Comparison of ENCODE assay signal across 9 cellular contexts in genomic region chr2:188512456-188512855, GRCh38.
DNase-seq lines count a peak whose midpoint lies in the region; ATAC-seq, FAIRE-seq and TF ChIP-seq lines count a peak whose summit lies in the region.
"Had no signal": no experiment of that assay in that cellular context is flagged by ENCODE, and none has a peak within 500 bp of the region (broad histone marks: within the 10 kb centered on the region; RNA-seq: fewer than 3 reads in every experiment).

No MANE protein-coding gene starts in this region.

- 8% methylated on average over 2 of the region's 2 CpGs for WGBS in liver

- H3K27ac ChIP-seq in astrocyte (ENCODE audit: low read depth, low read length) (no peak overlapping the region), liver (ENCODE audit: low read depth in 1 of 2, low read length in 2 of 2) (no peak overlapping the region)

- no peaks in the 10 kb centered on the region for H3K79me2 ChIP-seq in astrocyte (ENCODE audit: insufficient read depth, low read length)

- no peaks in the 10 kb centered on the region for H3K27me3 Mint-ChIP-seq in astrocyte (ENCODE audit: low read depth, unreplicated experiment)

- no peaks in the 10 kb centered on the region for H3K9me3 Mint-ChIP-seq in astrocyte (ENCODE audit: unreplicated experiment)

- TF ChIP-seq CTCF in astrocyte (IDR thresholded peaks at IDR 0.05; ENCODE audit: insufficient read depth, low read depth, low read length), result peak; percentile 57
- peak; percentile 31 for TF ChIP-seq CTCF in liver (IDR thresholded peaks at IDR 0.05; ENCODE audit: low read depth, low read length, missing input control)

- H3K36me3 ChIP-seq in astrocyte (ENCODE audit: insufficient read depth, low read length) (no peaks in the 10 kb centered on the region), liver (ENCODE audit: control insufficient read depth in 4 of 4, insufficient read depth in 3 of 4, low read depth in 1 of 4, low read length in 3 of 4) (no peaks in the 10 kb centered on the region)

- no peaks in the 10 kb centered on the region for H3K9me3 ChIP-seq in astrocyte (ENCODE audit: insufficient read depth, low read depth, low read length)
- no peaks in the 10 kb centered on the region for H3K9me3 ChIP-seq in liver (ENCODE audit: control insufficient read depth in 4 of 4, low read length in 3 of 4)

- H4K20me1 ChIP-seq in astrocyte (ENCODE audit: insufficient read depth, low read length), result no peaks in the 10 kb centered on the region

- peak; percentile 65 for FAIRE-seq in astrocyte (lab: Jason Lieb, UNC)

- H3K4me2 ChIP-seq in astrocyte (ENCODE audit: low read length), result peak overlapping the region; percentile 27

- TF ChIP-seq RAD21 in liver (IDR thresholded peaks at IDR 0.05), result peak; percentile 79 to 81

- H3K4me3 ChIP-seq in astrocyte (ENCODE audit: insufficient read depth, low read depth, low read length) (no peak overlapping the region), liver (ENCODE audit: low read depth in 1 of 3, low read length in 3 of 3) (no peak overlapping the region)

- H3K4me3 Mint-ChIP-seq in astrocyte (ENCODE audit: unreplicated experiment), result no peak overlapping the region

- H3K27me3 ChIP-seq in astrocyte (ENCODE audit: insufficient read depth, low read length), result no peaks in the 10 kb centered on the region
- H3K27me3 ChIP-seq in liver (ENCODE audit: control insufficient read depth in 4 of 4, insufficient read depth in 4 of 4, low read length in 3 of 4), result peaks cover 0 to 1% (median 0%) of the 10 kb centered on the region in 4 donors

- DNase-seq in DMS53 treated with DMSO at 0.1 percent for 48 hours (lab: John Stamatoyannopoulos, UW; ENCODE audit: unreplicated experiment) (peak; percentile 80), HCEC 1CT (peak; percentile 76), NCI-H2081 treated with DMSO at 0.1 percent for 48 hours (lab: John Stamatoyannopoulos, UW) (peak; percentile 52), astrocyte (ENCODE audit: low read depth) (peak; percentile 51)
- no peak for DNase-seq in activated CD8-positive, alpha-beta memory T cell treated with anti-CD3 and anti-CD28 coated beads, Interleukin-2, amount 50 U/mL, for 4 hours
- DNase-seq: left cardiac atrium had no signal

- H2AFZ ChIP-seq in astrocyte (ENCODE audit: low read depth, low read length), result no peak overlapping the region

- H3K9ac ChIP-seq in astrocyte (ENCODE audit: low read length) (no peak overlapping the region), liver (ENCODE audit: low read depth in 1 of 2, low read length in 2 of 2) (no peak overlapping the region)

- no peaks in the 10 kb centered on the region for H3K36me3 Mint-ChIP-seq in astrocyte (ENCODE audit: low read depth, unreplicated experiment)

- H3K4me1 Mint-ChIP-seq in astrocyte (ENCODE audit: low read depth, unreplicated experiment), result peaks cover 2% of the 10 kb centered on the region

- no peak for ATAC-seq in GM21360 (IDR thresholded peaks at IDR 0.05; ENCODE audit: unreplicated experiment)
- ATAC-seq in GM21447 (IDR thresholded peaks at IDR 0.05; ENCODE audit: unreplicated experiment), result no peak

- H3K4me1 ChIP-seq in astrocyte (ENCODE audit: insufficient read depth, low read length) (no peaks in the 10 kb centered on the region), liver (ENCODE audit: control insufficient read depth in 4 of 4, insufficient read depth in 4 of 4, low read length in 3 of 4) (peaks cover 0 to 9% (median 3%) of the 10 kb centered on the region in 4 donors)

- H3K27ac Mint-ChIP-seq in astrocyte (ENCODE audit: unreplicated experiment), result no peak overlapping the region

TF ChIP-seq in liver, 16 proteins besides CTCF, POLR2A, EP300 and RAD21:
- no peak for TF ChIP-seq FOXA2 (IDR thresholded peaks at IDR 0.05)
- no peak for TF ChIP-seq REST (IDR thresholded peaks at IDR 0.05)
- TF ChIP-seq EGR1 (IDR thresholded peaks at IDR 0.05; ENCODE audit: low read depth in 2 of 2), result no peak
- no peak for TF ChIP-seq FOXA1 (IDR thresholded peaks at IDR 0.05)
- no peak for TF ChIP-seq SP1 (IDR thresholded peaks at IDR 0.05)
- TF ChIP-seq ATF3 (IDR thresholded peaks at IDR 0.05), result no peak
- TF ChIP-seq TAF1 (conservative IDR thresholded peaks at IDR 0.05), result no peak
- TF ChIP-seq RXRA (IDR thresholded peaks at IDR 0.05), result no peak
- TF ChIP-seq HNF4A (conservative IDR thresholded peaks at IDR 0.05), result no peak
- TF ChIP-seq HNF4G (IDR thresholded peaks at IDR 0.05), result no peak
- TF ChIP-seq NR2F2 (IDR thresholded peaks at IDR 0.05), result no peak
- no peak for TF ChIP-seq ZBTB33 (IDR thresholded peaks at IDR 0.05)
- no peak for TF ChIP-seq GABPA (IDR thresholded peaks at IDR 0.05 in 1 of 2, conservative IDR thresholded peaks at IDR 0.05 in 1 of 2)
- no peak for TF ChIP-seq YY1 (IDR thresholded peaks at IDR 0.05)
- no peak for TF ChIP-seq MAX (IDR thresholded peaks at IDR 0.05)
- TF ChIP-seq JUND (IDR thresholded peaks at IDR 0.05), result no peak
